2 cellular contexts compared by ENCODE assay signal in the genomic region with DNA sequence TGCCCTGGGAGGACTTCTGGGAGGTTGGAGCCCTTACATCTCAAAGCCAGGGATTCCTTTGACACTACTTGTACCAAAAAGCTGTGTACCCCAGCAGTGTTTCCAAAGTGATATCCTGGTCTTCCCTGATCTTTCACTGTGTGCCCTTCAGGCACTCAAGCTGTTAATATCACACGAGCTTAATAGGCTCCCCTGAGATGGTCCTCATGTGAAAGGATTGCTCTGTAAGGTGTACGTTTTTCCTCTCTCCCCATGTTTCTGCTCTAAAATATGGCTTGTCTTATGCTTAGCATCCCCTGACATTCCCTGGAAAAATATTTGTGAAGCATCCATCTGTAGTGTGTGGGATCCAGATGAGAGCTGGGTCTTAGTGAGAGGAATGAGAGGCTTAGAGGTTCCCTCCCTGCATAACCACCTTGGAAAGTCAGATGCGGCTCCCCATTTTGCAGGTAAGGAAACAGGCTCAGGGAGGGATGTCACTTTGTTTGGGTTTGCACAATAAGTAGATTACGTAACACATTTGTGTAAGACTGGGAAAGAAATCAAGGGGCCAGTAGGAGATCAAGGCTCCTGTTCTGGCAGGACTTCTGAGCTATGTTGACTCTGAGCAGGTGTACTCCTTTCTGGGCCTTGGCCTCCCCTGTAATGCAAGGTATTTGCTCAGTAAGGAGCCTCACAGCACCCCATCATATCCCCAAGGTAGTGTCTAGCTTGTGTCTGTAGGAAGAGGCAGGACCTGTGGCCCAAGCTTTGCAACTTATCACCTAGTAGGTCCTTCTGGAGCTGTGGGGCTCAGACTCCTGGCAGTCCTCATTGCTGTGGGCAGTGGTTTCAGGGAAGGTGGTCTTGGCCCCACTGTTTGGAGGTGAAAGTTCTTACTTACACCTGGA.
TF ChIP-seq lines count a peak whose summit lies in the region.

No MANE protein-coding gene starts in this region.

TF ChIP-seq in HCT116, 20 proteins besides CTCF, POLR2A, EP300 and RAD21:
- TF ChIP-seq CEBPB (IDR thresholded peaks at IDR 0.05; ENCODE audit: low read depth) (0 out of 2 replicates have a peak, but pooled peaks have one; percentile 30), TCF7L2 (IDR thresholded peaks at IDR 0.05; ENCODE audit: borderline replicate concordance, extremely low read depth, insufficient read depth, insufficient read length) (no peak)
TF ChIP-seq in HCT116: peak in this region for 1.

TF ChIP-seq in HepG2, 621 proteins besides CTCF, POLR2A, EP300 and RAD21 (continues in another document):
- TF ChIP-seq HDAC1 (CRISPR knock-in tag; IDR thresholded peaks at IDR 0.05) (no peak), THYN1 (CRISPR knock-in tag; IDR thresholded peaks at IDR 0.05; ENCODE audit: borderline replicate concordance, low read depth) (0 out of 2 replicates have a peak, but pooled peaks have one; percentile 54), RELA (CRISPR knock-in tag; IDR thresholded peaks at IDR 0.05) (no peak), POLR2G (IDR thresholded peaks at IDR 0.05; ENCODE audit: low read depth, low read length) (peak; percentile 9; the same call in 1 of the 2 replicates), TCF12 (IDR thresholded peaks at IDR 0.05) (no peak), TCF12 (CRISPR knock-in tag; IDR thresholded peaks at IDR 0.05) (no peak), PHF21A (CRISPR knock-in tag; IDR thresholded peaks at IDR 0.05) (0 out of 2 replicates have a peak, but pooled peaks have one; percentile 2), ATF7 (IDR thresholded peaks at IDR 0.05) (peak; percentile 31; the same call in 1 of the 2 replicates), ATF7 (CRISPR knock-in tag; IDR thresholded peaks at IDR 0.05) (no peak), RXRB (CRISPR knock-in tag; IDR thresholded peaks at IDR 0.05; ENCODE audit: borderline replicate concordance) (0 out of 2 replicates have a peak, but pooled peaks have one; percentile 25), GATAD2A (CRISPR knock-in tag; IDR thresholded peaks at IDR 0.05) (peak; percentile 82), ESRRA (CRISPR knock-in tag; IDR thresholded peaks at IDR 0.05; ENCODE audit: low read depth) (0 out of 2 replicates have a peak, but pooled peaks have one; percentile 45), NCOR1 (IDR thresholded peaks at IDR 0.05; ENCODE audit: borderline replicate concordance, low read length) (peak; percentile 5; the same call in 1 of the 2 replicates), CEBPG (CRISPR knock-in tag; IDR thresholded peaks at IDR 0.05) (peak; percentile 85), RARA (CRISPR knock-in tag; IDR thresholded peaks at IDR 0.05) (peak; percentile 33; the same call in 1 of the 2 replicates), FLYWCH1 (CRISPR knock-in tag; IDR thresholded peaks at IDR 0.05) (no peak), ZEB1 (IDR thresholded peaks at IDR 0.05; ENCODE audit: insufficient replicate concordance, low read depth) (peak; percentile 33), SMYD3 (CRISPR knock-in tag; IDR thresholded peaks at IDR 0.05) (peak; percentile 91), SOX13 (IDR thresholded peaks at IDR 0.05) (no peak), SOX13 (CRISPR knock-in tag; conservative IDR thresholded peaks at IDR 0.05 in 1 of 2, IDR thresholded peaks at IDR 0.05 in 1 of 2) (peak in 1 of 2 experiments; percentile 67; a peak in 2 of 4 replicates), POLR2AphosphoS5 (IDR thresholded peaks at IDR 0.05; ENCODE audit: low read depth, low read length) (0 out of 2 replicates have a peak, but pooled peaks have one; percentile 1), SOX6 (IDR thresholded peaks at IDR 0.05) (no peak), SOX6 (CRISPR knock-in tag; IDR thresholded peaks at IDR 0.05) (peak; percentile 55), ZNF350 (CRISPR knock-in tag; IDR thresholded peaks at IDR 0.05; ENCODE audit: borderline replicate concordance, low read depth) (peak; percentile 14; the same call in 1 of the 2 replicates), TARDBP (CRISPR knock-in tag; IDR thresholded peaks at IDR 0.05) (peak; percentile 35; the same call in 1 of the 2 replicates)
- TF ChIP-seq, protein P1, sequence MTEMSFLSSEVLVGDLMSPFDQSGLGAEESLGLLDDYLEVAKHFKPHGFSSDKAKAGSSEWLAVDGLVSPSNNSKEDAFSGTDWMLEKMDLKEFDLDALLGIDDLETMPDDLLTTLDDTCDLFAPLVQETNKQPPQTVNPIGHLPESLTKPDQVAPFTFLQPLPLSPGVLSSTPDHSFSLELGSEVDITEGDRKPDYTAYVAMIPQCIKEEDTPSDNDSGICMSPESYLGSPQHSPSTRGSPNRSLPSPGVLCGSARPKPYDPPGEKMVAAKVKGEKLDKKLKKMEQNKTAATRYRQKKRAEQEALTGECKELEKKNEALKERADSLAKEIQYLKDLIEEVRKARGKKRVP (CRISPR knock-in tag; IDR thresholded peaks at IDR 0.05): peak in 1 of 2 experiments; percentile 38; a peak in 2 of 4 replicates
- TF ChIP-seq, protein P2, sequence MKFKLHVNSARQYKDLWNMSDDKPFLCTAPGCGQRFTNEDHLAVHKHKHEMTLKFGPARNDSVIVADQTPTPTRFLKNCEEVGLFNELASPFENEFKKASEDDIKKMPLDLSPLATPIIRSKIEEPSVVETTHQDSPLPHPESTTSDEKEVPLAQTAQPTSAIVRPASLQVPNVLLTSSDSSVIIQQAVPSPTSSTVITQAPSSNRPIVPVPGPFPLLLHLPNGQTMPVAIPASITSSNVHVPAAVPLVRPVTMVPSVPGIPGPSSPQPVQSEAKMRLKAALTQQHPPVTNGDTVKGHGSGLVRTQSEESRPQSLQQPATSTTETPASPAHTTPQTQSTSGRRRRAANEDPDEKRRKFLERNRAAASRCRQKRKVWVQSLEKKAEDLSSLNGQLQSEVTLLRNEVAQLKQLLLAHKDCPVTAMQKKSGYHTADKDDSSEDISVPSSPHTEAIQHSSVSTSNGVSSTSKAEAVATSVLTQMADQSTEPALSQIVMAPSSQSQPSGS (CRISPR knock-in tag; IDR thresholded peaks at IDR 0.05): 0 out of 2 replicates have a peak, but pooled peaks have one; percentile 34
- TF ChIP-seq, protein P3, sequence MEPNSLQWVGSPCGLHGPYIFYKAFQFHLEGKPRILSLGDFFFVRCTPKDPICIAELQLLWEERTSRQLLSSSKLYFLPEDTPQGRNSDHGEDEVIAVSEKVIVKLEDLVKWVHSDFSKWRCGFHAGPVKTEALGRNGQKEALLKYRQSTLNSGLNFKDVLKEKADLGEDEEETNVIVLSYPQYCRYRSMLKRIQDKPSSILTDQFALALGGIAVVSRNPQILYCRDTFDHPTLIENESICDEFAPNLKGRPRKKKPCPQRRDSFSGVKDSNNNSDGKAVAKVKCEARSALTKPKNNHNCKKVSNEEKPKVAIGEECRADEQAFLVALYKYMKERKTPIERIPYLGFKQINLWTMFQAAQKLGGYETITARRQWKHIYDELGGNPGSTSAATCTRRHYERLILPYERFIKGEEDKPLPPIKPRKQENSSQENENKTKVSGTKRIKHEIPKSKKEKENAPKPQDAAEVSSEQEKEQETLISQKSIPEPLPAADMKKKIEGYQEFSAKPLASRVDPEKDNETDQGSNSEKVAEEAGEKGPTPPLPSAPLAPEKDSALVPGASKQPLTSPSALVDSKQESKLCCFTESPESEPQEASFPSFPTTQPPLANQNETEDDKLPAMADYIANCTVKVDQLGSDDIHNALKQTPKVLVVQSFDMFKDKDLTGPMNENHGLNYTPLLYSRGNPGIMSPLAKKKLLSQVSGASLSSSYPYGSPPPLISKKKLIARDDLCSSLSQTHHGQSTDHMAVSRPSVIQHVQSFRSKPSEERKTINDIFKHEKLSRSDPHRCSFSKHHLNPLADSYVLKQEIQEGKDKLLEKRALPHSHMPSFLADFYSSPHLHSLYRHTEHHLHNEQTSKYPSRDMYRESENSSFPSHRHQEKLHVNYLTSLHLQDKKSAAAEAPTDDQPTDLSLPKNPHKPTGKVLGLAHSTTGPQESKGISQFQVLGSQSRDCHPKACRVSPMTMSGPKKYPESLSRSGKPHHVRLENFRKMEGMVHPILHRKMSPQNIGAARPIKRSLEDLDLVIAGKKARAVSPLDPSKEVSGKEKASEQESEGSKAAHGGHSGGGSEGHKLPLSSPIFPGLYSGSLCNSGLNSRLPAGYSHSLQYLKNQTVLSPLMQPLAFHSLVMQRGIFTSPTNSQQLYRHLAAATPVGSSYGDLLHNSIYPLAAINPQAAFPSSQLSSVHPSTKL (CRISPR knock-in tag; IDR thresholded peaks at IDR 0.05): peak; percentile 60
- TF ChIP-seq, protein P4, sequence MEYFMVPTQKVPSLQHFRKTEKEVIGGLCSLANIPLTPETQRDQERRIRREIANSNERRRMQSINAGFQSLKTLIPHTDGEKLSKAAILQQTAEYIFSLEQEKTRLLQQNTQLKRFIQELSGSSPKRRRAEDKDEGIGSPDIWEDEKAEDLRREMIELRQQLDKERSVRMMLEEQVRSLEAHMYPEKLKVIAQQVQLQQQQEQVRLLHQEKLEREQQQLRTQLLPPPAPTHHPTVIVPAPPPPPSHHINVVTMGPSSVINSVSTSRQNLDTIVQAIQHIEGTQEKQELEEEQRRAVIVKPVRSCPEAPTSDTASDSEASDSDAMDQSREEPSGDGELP (IDR thresholded peaks at IDR 0.05; ENCODE audit: borderline replicate concordance, low read depth): peak; percentile 8; the same call in 1 of the 2 replicates
- TF ChIP-seq, protein P5, sequence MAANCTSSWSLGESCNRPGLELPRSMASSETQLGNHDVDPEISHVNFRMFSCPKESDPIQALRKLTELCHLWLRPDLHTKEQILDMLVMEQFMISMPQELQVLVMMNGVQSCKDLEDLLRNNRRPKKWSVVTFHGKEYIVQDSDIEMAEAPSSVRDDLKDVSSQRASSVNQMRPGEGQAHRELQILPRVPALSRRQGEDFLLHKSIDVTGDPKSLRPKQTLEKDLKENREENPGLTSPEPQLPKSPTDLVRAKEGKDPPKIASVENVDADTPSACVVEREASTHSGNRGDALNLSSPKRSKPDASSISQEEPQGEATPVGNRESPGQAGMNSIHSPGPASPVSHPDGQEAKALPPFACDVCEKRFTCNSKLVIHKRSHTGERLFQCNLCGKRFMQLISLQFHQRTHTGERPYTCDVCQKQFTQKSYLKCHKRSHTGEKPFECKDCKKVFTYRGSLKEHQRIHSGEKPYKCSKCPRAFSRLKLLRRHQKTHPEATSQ (CRISPR knock-in tag; IDR thresholded peaks at IDR 0.05; ENCODE audit: borderline replicate concordance): peak; percentile 51; the same call in 1 of the 2 replicates
- TF ChIP-seq, protein P6, sequence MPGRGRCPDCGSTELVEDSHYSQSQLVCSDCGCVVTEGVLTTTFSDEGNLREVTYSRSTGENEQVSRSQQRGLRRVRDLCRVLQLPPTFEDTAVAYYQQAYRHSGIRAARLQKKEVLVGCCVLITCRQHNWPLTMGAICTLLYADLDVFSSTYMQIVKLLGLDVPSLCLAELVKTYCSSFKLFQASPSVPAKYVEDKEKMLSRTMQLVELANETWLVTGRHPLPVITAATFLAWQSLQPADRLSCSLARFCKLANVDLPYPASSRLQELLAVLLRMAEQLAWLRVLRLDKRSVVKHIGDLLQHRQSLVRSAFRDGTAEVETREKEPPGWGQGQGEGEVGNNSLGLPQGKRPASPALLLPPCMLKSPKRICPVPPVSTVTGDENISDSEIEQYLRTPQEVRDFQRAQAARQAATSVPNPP (CRISPR knock-in tag; IDR thresholded peaks at IDR 0.05): 0 out of 2 replicates have a peak, but pooled peaks have one; percentile 37
- TF ChIP-seq, protein P7, sequence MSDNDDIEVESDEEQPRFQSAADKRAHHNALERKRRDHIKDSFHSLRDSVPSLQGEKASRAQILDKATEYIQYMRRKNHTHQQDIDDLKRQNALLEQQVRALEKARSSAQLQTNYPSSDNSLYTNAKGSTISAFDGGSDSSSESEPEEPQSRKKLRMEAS (IDR thresholded peaks at IDR 0.05): peak; percentile 11; the same call in 1 of the 2 replicates
- TF ChIP-seq, protein P8, sequence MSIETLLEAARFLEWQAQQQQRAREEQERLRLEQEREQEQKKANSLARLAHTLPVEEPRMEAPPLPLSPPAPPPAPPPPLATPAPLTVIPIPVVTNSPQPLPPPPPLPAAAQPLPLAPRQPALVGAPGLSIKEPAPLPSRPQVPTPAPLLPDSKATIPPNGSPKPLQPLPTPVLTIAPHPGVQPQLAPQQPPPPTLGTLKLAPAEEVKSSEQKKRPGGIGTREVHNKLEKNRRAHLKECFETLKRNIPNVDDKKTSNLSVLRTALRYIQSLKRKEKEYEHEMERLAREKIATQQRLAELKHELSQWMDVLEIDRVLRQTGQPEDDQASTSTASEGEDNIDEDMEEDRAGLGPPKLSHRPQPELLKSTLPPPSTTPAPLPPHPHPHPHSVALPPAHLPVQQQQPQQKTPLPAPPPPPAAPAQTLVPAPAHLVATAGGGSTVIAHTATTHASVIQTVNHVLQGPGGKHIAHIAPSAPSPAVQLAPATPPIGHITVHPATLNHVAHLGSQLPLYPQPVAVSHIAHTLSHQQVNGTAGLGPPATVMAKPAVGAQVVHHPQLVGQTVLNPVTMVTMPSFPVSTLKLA (IDR thresholded peaks at IDR 0.05): no peak
- TF ChIP-seq, protein P9, sequence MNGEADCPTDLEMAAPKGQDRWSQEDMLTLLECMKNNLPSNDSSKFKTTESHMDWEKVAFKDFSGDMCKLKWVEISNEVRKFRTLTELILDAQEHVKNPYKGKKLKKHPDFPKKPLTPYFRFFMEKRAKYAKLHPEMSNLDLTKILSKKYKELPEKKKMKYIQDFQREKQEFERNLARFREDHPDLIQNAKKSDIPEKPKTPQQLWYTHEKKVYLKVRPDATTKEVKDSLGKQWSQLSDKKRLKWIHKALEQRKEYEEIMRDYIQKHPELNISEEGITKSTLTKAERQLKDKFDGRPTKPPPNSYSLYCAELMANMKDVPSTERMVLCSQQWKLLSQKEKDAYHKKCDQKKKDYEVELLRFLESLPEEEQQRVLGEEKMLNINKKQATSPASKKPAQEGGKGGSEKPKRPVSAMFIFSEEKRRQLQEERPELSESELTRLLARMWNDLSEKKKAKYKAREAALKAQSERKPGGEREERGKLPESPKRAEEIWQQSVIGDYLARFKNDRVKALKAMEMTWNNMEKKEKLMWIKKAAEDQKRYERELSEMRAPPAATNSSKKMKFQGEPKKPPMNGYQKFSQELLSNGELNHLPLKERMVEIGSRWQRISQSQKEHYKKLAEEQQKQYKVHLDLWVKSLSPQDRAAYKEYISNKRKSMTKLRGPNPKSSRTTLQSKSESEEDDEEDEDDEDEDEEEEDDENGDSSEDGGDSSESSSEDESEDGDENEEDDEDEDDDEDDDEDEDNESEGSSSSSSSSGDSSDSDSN (CRISPR knock-in tag; IDR thresholded peaks at IDR 0.05): peak; percentile 15; the same call in 1 of the 2 replicates
- TF ChIP-seq, protein P10, sequence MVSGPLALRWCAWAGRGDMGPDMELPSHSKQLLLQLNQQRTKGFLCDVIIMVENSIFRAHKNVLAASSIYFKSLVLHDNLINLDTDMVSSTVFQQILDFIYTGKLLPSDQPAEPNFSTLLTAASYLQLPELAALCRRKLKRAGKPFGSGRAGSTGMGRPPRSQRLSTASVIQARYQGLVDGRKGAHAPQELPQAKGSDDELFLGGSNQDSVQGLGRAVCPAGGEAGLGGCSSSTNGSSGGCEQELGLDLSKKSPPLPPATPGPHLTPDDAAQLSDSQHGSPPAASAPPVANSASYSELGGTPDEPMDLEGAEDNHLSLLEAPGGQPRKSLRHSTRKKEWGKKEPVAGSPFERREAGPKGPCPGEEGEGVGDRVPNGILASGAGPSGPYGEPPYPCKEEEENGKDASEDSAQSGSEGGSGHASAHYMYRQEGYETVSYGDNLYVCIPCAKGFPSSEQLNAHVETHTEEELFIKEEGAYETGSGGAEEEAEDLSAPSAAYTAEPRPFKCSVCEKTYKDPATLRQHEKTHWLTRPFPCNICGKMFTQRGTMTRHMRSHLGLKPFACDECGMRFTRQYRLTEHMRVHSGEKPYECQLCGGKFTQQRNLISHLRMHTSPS (CRISPR knock-in tag; IDR thresholded peaks at IDR 0.05; ENCODE audit: low read depth): no peak
- TF ChIP-seq, protein P11, sequence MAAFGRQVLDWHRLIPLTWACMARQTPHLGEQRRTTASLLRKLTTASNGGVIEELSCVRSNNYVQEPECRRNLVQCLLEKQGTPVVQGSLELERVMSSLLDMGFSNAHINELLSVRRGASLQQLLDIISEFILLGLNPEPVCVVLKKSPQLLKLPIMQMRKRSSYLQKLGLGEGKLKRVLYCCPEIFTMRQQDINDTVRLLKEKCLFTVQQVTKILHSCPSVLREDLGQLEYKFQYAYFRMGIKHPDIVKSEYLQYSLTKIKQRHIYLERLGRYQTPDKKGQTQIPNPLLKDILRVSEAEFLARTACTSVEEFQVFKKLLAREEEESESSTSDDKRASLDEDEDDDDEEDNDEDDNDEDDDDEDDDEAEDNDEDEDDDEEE (CRISPR knock-in tag; IDR thresholded peaks at IDR 0.05): 0 out of 2 replicates have a peak, but pooled peaks have one; percentile 39
